ENCODE assay signal across 1 cellular context in genomic region chr14:20472566-20473206, GRCh38.
TF ChIP-seq lines count a peak whose summit lies in the region.

No MANE protein-coding gene starts in this region.

TF ChIP-seq in K562, 482 proteins besides CTCF, POLR2A, EP300 and RAD21:
- TF ChIP-seq KLF16 (IDR thresholded peaks at IDR 0.05) (no peak), SIN3B (IDR thresholded peaks at IDR 0.05; ENCODE audit: low read depth) (no peak), ZC3H8 (IDR thresholded peaks at IDR 0.05) (no peak), NONO (IDR thresholded peaks at IDR 0.05; ENCODE audit: low read depth in 2 of 2, low read length in 1 of 2) (no peak), ZBTB43 (CRISPR knock-in tag; IDR thresholded peaks at IDR 0.05) (no peak), NFIC (IDR thresholded peaks at IDR 0.05) (no peak), E2F3 (CRISPR knock-in tag; IDR thresholded peaks at IDR 0.05) (no peak), PHB2 (IDR thresholded peaks at IDR 0.05; ENCODE audit: low read depth) (no peak), GABPA (tag; conservative IDR thresholded peaks at IDR 0.05; ENCODE audit: low read depth) (no peak), USF2 (CRISPR knock-in tag; IDR thresholded peaks at IDR 0.05) (no peak), LEF1 (IDR thresholded peaks at IDR 0.05) (no peak), RHOXF2B (CRISPR knock-in tag; conservative IDR thresholded peaks at IDR 0.05) (no peak), HMGXB4 (CRISPR knock-in tag; IDR thresholded peaks at IDR 0.05) (no peak), ZFP91 (CRISPR knock-in tag; IDR thresholded peaks at IDR 0.05) (no peak)
- TF ChIP-seq, protein P1, sequence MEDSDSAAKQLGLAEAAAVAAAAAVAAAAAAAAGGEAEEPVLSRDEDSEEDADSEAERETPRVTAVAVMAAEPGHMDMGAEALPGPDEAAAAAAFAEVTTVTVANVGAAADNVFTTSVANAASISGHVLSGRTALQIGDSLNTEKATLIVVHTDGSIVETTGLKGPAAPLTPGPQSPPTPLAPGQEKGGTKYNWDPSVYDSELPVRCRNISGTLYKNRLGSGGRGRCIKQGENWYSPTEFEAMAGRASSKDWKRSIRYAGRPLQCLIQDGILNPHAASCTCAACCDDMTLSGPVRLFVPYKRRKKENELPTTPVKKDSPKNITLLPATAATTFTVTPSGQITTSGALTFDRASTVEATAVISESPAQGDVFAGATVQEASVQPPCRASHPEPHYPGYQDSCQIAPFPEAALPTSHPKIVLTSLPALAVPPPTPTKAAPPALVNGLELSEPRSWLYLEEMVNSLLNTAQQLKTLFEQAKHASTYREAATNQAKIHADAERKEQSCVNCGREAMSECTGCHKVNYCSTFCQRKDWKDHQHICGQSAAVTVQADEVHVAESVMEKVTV (CRISPR knock-in tag; IDR thresholded peaks at IDR 0.05): no peak
- TF ChIP-seq, protein P2, sequence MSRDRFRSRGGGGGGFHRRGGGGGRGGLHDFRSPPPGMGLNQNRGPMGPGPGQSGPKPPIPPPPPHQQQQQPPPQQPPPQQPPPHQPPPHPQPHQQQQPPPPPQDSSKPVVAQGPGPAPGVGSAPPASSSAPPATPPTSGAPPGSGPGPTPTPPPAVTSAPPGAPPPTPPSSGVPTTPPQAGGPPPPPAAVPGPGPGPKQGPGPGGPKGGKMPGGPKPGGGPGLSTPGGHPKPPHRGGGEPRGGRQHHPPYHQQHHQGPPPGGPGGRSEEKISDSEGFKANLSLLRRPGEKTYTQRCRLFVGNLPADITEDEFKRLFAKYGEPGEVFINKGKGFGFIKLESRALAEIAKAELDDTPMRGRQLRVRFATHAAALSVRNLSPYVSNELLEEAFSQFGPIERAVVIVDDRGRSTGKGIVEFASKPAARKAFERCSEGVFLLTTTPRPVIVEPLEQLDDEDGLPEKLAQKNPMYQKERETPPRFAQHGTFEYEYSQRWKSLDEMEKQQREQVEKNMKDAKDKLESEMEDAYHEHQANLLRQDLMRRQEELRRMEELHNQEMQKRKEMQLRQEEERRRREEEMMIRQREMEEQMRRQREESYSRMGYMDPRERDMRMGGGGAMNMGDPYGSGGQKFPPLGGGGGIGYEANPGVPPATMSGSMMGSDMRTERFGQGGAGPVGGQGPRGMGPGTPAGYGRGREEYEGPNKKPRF (IDR thresholded peaks at IDR 0.05; ENCODE audit: low read depth, low read length): no peak
